In the genomic region with DNA sequence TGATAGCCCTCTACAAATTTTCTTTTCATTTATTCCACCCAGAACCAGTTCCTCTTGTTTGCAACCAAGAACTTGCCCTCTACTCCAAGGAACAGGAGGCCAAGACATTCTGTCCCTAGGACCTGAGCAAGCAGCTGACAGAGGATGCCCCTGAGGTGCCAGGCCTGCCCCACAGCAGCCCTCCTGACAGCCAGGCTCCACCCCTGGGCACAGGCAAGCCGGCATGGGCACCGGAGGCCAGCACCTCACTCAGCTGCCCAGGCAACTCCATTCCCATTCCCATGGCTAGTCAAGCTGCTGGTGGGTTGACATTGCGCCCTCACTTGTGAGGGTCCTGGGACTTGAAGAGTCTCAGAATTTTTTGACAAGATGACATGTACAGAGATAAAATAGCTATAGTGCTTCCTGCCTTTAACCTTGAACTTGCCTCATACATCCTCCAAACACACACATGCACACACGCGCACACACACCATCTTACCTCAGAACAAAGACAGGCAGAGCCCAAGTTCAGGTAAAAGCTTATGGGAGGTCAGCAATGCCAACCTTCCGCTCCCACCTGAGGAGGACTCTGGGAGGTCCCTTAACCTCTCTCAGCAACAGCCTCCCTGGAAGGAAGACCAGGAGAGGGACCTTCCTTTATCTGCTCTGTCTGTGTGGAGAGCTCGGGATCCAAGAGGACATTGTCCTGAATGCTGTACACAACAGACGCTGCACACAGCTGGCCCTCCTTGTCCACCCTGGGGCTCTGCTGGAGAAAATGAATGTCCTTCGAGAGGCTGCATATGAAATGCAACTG, we compare ENCODE assay signal across 13 cellular contexts.
DNase-seq lines count a peak whose midpoint lies in the region; ATAC-seq and TF ChIP-seq lines count a peak whose summit lies in the region.
"Had no signal": no experiment of that assay in that cellular context is flagged by ENCODE, and none has a peak within 500 bp of the region (broad histone marks: within the 10 kb centered on the region; RNA-seq: fewer than 3 reads in every experiment).

No MANE protein-coding gene starts in this region.

- no peak overlapping the region for H3K4ac ChIP-seq in trophoblast cell (ENCODE audit: low read depth, low read length)

- H2BK12ac ChIP-seq in trophoblast cell (ENCODE audit: low read length), result peak overlapping the region; percentile 27

- no peak overlapping the region for H3K18ac ChIP-seq in trophoblast cell (ENCODE audit: low read length)

- H3K27me3 ChIP-seq in trophoblast cell (ENCODE audit: insufficient read depth, low read length) (no peaks in the 10 kb centered on the region), vagina (no peaks in the 10 kb centered on the region), heart left ventricle (peaks cover 0 to 4% (median 0%) of the 10 kb centered on the region in 9 donors)
- H3K27me3 ChIP-seq: BLaER1 had no signal

- H3K27ac ChIP-seq in trophoblast cell (ENCODE audit: low read depth, low read length), result no peak overlapping the region
- no peak overlapping the region for H3K27ac ChIP-seq in vagina
- H3K27ac ChIP-seq in heart left ventricle, result no peak overlapping the region
- H3K27ac ChIP-seq: BLaER1 had no signal

- intact Hi-C loops in vagina (cut with DNase I) (no loop called here), heart left ventricle (cut with DNase I) (no loop called here)

- H3K4me3 ChIP-seq in trophoblast cell (ENCODE audit: low read depth, low read length) (no peak overlapping the region), vagina (no peak overlapping the region), heart left ventricle (no peak overlapping the region)
- H3K4me3 ChIP-seq: BLaER1 had no signal

- H4K8ac ChIP-seq in trophoblast cell (ENCODE audit: low read depth, low read length), result no peak overlapping the region

- H3K4me2 ChIP-seq in trophoblast cell (ENCODE audit: low read length), result no peak overlapping the region
- H3K4me2 ChIP-seq: BLaER1 had no signal

- no CpG with 5 or more reads among the region's 9 CpGs for WGBS in trophoblast cell (ENCODE audit: extremely low coverage, insufficient coverage, insufficient read length)
- 83 to 92% (median 88%) methylated on average over 8 to 9 of the region's 9 CpGs for WGBS in heart left ventricle, 4 donors

- H3K36me3 ChIP-seq in trophoblast cell (ENCODE audit: control insufficient read depth in 1 of 2, insufficient read depth in 2 of 2, low read length in 2 of 2) (no peaks in the 10 kb centered on the region), vagina (no peaks in the 10 kb centered on the region), heart left ventricle (no peaks in the 10 kb centered on the region)
- H3K36me3 ChIP-seq: BLaER1 had no signal

- no peak overlapping the region for H2BK5ac ChIP-seq in trophoblast cell (ENCODE audit: low read depth, low read length, poor library complexity)

- H3K4me1 ChIP-seq in trophoblast cell (ENCODE audit: control insufficient read depth in 1 of 2, insufficient read depth in 2 of 2, low read length in 2 of 2) (peaks cover 3 to 7% of the 10 kb centered on the region in 2 experiments), vagina (no peaks in the 10 kb centered on the region), heart left ventricle (no peaks in the 10 kb centered on the region)

- no peak overlapping the region for H4K91ac ChIP-seq in trophoblast cell (ENCODE audit: low read depth, low read length)

- TF ChIP-seq CTCF in vagina (IDR thresholded peaks at IDR 0.05) (no peak), heart left ventricle (IDR thresholded peaks at IDR 0.05) (no peak)

- H3K14ac ChIP-seq in trophoblast cell (ENCODE audit: low read length), result no peak overlapping the region

- DNase-seq in ecto neural progenitor cell (ENCODE audit: low spot score), result peak; percentile 41
- DNase-seq in left lobe of liver (ENCODE audit: low spot score), result peak; percentile 34
- no peak for DNase-seq in trophoblast cell
- peak; percentile 67 to 77 for DNase-seq in vagina (ENCODE audit: extremely low spot score in 2 of 2)
- no peak for DNase-seq in heart left ventricle
- no peak for DNase-seq in activated CD4-positive, alpha-beta T cell treated with anti-CD3 and anti-CD28 coated beads for 1 hour
- DNase-seq: 8988T; CD4-positive, alpha-beta memory T cell; DMS79 treated with DMSO at 0.1 percent for 48 hours; GF-D8; H9 had no signal

- H3K9me3 ChIP-seq in trophoblast cell (ENCODE audit: insufficient read depth, low read depth, low read length) (no peaks in the 10 kb centered on the region), vagina (no peaks in the 10 kb centered on the region), heart left ventricle (no peaks in the 10 kb centered on the region)
- H3K9me3 ChIP-seq: BLaER1 had no signal

- TF ChIP-seq POLR2A in vagina (IDR thresholded peaks at IDR 0.05) (no peak), heart left ventricle (IDR thresholded peaks at IDR 0.05) (no peak)

- no peak overlapping the region for H2AFZ ChIP-seq in trophoblast cell (ENCODE audit: insufficient read depth, low read length, poor library complexity)

- no peak overlapping the region for H3K9ac ChIP-seq in trophoblast cell (ENCODE audit: low read length)
- H3K9ac ChIP-seq: BLaER1 had no signal

- H2AK5ac ChIP-seq in trophoblast cell (ENCODE audit: low read length), result no peak overlapping the region

- ATAC-seq in left lobe of liver, result no peak
- ATAC-seq in heart left ventricle, result no peak
- no peak for ATAC-seq in GM18868 (IDR thresholded peaks at IDR 0.05; ENCODE audit: unreplicated experiment)

- no peak overlapping the region for H4K12ac ChIP-seq in trophoblast cell (ENCODE audit: low read depth, low read length)

- no peak overlapping the region for H2BK120ac ChIP-seq in trophoblast cell (ENCODE audit: insufficient read depth, low read length, poor library complexity)

- no peaks in the 10 kb centered on the region for H3K79me1 ChIP-seq in trophoblast cell (ENCODE audit: low read length)

- no peak overlapping the region for H3K23ac ChIP-seq in trophoblast cell (ENCODE audit: low read length)

- no peaks in the 10 kb centered on the region for H3K79me2 ChIP-seq in trophoblast cell (ENCODE audit: control insufficient read depth, insufficient read depth, low read length, poor library complexity)

Comparison
In these comparisons a context has a peak if more than half of its experiments do, and no peak if none do; other contexts are left out.
1. DNase-seq: peak in ecto neural progenitor cell (single experiment), left lobe of liver (single experiment) and vagina (2 of 2); none in trophoblast cell (0 of 2), heart left ventricle (0 of 5) and activated CD4-positive, alpha-beta T cell treated with anti-CD3 and anti-CD28 coated beads for 1 hour (single experiment).